8 cellular contexts compared by ENCODE assay signal in the genomic region with DNA sequence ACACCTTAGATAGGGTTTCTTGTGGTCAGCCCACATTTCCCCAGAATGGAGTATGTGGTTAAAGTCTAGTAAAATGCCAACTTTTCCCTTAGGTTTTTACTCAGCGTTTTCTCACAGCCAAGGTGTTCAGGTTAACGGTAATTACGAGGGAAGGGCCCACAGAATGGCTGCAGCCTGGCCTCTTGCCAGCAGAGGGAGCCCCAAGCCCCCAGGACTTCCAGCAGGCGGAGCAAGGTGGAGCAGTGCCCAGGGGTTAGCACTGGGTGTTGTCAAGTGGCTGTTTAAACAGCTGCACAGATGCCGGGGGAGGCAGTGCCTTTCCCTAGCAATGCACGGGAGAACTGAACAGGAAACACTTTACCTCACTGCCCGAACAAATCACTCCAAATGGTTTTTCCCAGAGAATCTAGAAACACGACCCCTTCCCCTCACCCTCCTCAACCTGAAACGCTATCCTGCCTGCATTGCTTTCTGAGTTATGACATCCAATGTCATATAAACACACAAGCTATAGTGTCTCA. TPM values are rescaled to one million over a fixed set of nuclear protein-coding genes. Genes with fewer than 3 reads are reported as not detected.
DNase-seq lines count a peak whose midpoint lies in the region; ATAC-seq and TF ChIP-seq lines count a peak whose summit lies in the region.

No MANE protein-coding gene starts in this region.

- H3K27ac Mint-ChIP-seq in activated naive CD8-positive, alpha-beta T cell treated with anti-CD3 and anti-CD28 coated beads for 36 hours = no peak overlapping the region

- ATAC-seq in GM21515 (IDR thresholded peaks at IDR 0.05; ENCODE audit: unreplicated experiment) (peak; percentile 62), left cardiac atrium (peak; percentile 73 to 79)

- no peaks in the 10 kb centered on the region for H3K27me3 Mint-ChIP-seq in activated naive CD8-positive, alpha-beta T cell treated with anti-CD3 and anti-CD28 coated beads for 36 hours

- H3K9me3 Mint-ChIP-seq in activated naive CD8-positive, alpha-beta T cell treated with anti-CD3 and anti-CD28 coated beads for 36 hours = no peaks in the 10 kb centered on the region

- DNase-seq in BJ (ENCODE audit: low read depth) (no peak), NCI-H1436 (lab: John Stamatoyannopoulos, UW) (peak; percentile 87), T follicular helper cell (ENCODE audit: low read depth) (peak; percentile 74), left cardiac atrium (peak; percentile 72), retinal pigment epithelial cell (ENCODE audit: low read depth) (no peak), globus pallidus (ENCODE audit: low spot score) (no peak)
- peak; percentile 84 for DNase-seq in activated naive CD8-positive, alpha-beta T cell treated with anti-CD3 and anti-CD28 coated beads for 36 hours

- peaks cover 64% of the 10 kb centered on the region for H3K36me3 Mint-ChIP-seq in activated naive CD8-positive, alpha-beta T cell treated with anti-CD3 and anti-CD28 coated beads for 36 hours

- H3K4me1 Mint-ChIP-seq in activated naive CD8-positive, alpha-beta T cell treated with anti-CD3 and anti-CD28 coated beads for 36 hours = peaks cover 50% of the 10 kb centered on the region

- H3K4me3 ChIP-seq in BJ (ENCODE audit: low read depth, low read length) = no peak overlapping the region
- no peak overlapping the region for H3K4me3 ChIP-seq in retinal pigment epithelial cell (ENCODE audit: low read length)

- intact Hi-C loops in left cardiac atrium (cut with DNase I) = loop anchor here in 1 of 2 donors (10.0 kb wide), 1 partner anchor 147 kb away; no protein-coding TSS in a partner anchor

- TF ChIP-seq CTCF in BJ (IDR thresholded peaks at IDR 0.05; ENCODE audit: insufficient read depth, low read depth, low read length) (peak; percentile 82), retinal pigment epithelial cell (conservative IDR thresholded peaks at IDR 0.05; ENCODE audit: low read depth, low read length) (peak; percentile 97)

- CTCF ChIA-PET in BJ (lab: Yijun Ruan, JAX) = interaction anchor here (0.6 to 10.7 kb wide), 7 partner anchors 10 to 149 kb away, joined by 3 to 83 read pairs (median 3); no protein-coding TSS in a partner anchor

- peaks cover 24% of the 10 kb centered on the region for H3K36me3 ChIP-seq in BJ (ENCODE audit: control insufficient read depth, insufficient read depth, low read length)

- no peaks in the 10 kb centered on the region for H3K27me3 ChIP-seq in BJ (ENCODE audit: control insufficient read depth, insufficient read depth, low read length)

- no peak overlapping the region for H3K4me3 Mint-ChIP-seq in activated naive CD8-positive, alpha-beta T cell treated with anti-CD3 and anti-CD28 coated beads for 36 hours

- POLR2A ChIA-PET in BJ (lab: Charles Lee) = no interaction called here

RNA-seq across cellular contexts. Expression of gene PHB1, which starts 6.6 kb away (rescaled TPM):
- polyA plus RNA-seq in BJ (2011; rRNA removed) = 261 and 369 TPM in 2 replicates
- polyA minus RNA-seq in BJ (2011; rRNA and poly(A)+ RNA removed) = 113 and 202 TPM in 2 replicates
- total RNA-seq in activated naive CD8-positive, alpha-beta T cell treated with anti-CD3 and anti-CD28 coated beads for 36 hours = 100 to 1,000 TPM; 441 to 451 TPM
- total RNA-seq in left cardiac atrium = 100 to 1,000 TPM; 203 to 215 TPM

RNA-seq across cellular contexts. Expression of gene ZNF652, which starts 46.0 kb away (rescaled TPM):
- polyA plus RNA-seq in BJ (2011; rRNA removed) = 5.3 and 7.2 TPM in 2 replicates
- 22.0 and 23.1 TPM in 2 replicates for polyA minus RNA-seq in BJ (2011; rRNA and poly(A)+ RNA removed)
- total RNA-seq in activated naive CD8-positive, alpha-beta T cell treated with anti-CD3 and anti-CD28 coated beads for 36 hours = 1 to 10 TPM; 5.3 to 5.5 TPM
- total RNA-seq in left cardiac atrium = 10 to 100 TPM; 23.4 to 25.2 TPM

Comparison
In these comparisons a context has a peak if more than half of its experiments do, and no peak if none do; other contexts are left out.
1. DNase-seq: peak in NCI-H1436 (single experiment), T follicular helper cell (single experiment), activated naive CD8-positive, alpha-beta T cell treated with anti-CD3 and anti-CD28 coated beads for 36 hours (single experiment) and left cardiac atrium (single experiment); none in BJ (single experiment), retinal pigment epithelial cell (single experiment) and globus pallidus (single experiment).